In the genomic region with DNA sequence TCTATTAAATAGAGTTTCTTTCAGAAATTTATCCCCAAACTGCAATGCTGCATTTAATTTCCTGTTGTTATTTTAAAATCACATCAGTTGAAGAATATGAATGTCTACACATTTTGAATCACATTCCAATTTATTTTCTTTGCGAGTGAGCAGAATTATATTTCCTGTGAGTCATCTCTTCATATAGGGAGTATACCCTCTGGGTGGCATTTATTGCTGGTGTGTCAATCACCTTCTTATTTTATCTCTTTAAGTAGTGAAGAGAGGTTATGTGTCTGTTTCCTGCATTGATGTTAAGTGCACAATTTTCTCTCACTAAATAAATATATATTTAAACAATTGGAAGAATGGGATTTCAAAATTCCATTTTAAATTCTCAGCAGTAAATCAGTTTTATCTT, we compare ENCODE assay signal across 18 cellular contexts.
"Had no signal": no experiment of that assay in that cellular context is flagged by ENCODE, and none has a peak within 500 bp of the region (broad histone marks: within the 10 kb centered on the region; RNA-seq: fewer than 3 reads in every experiment).

No MANE protein-coding gene starts in this region.

- DNase-seq: activated CD4-positive, alpha-beta T cell treated with anti-CD3 and anti-CD28 coated beads, Interleukin-2, amount 50 U/mL, for 1 hour; activated CD8-positive, alpha-beta memory T cell treated with anti-CD3 and anti-CD28 coated beads for 24 hours; activated naive CD8-positive, alpha-beta T cell treated with anti-CD3 and anti-CD28 coated beads for 36 hours; anterior cingulate cortex; effector memory CD4-positive, alpha-beta T cell; gastrocnemius medialis; heart right ventricle; left cardiac atrium; lower lobe of right lung; midbrain; right lobe of liver; stimulated activated CD4-positive, alpha-beta T cell treated with anti-CD3 and anti-CD28 coated beads, Interleukin-4, amount 100 ng/mL, for 4 hours; stimulated activated naive CD8-positive, alpha-beta T cell treated with anti-CD3 and anti-CD28 coated beads, Interleukin-15, Interleukin-2, amounts not matched to agents 100 U/mL and 50 U/mL, for 24 hours; trophoblast cell had no signal

- H3K9me3 ChIP-seq: gastrocnemius medialis, lower lobe of right lung, right lobe of liver had no signal

- H3K36me3 ChIP-seq: gastrocnemius medialis, heart right ventricle, lower lobe of right lung, right lobe of liver had no signal

- H3K27me3 Mint-ChIP-seq: activated naive CD8-positive, alpha-beta T cell treated with anti-CD3 and anti-CD28 coated beads for 36 hours; dendritic cell treated with granulocyte-macrophage colony-stimulating factor and Interleukin-4, amounts not matched to agents 40 ng/mL and 50 ng/mL, for 4 days had no signal

- H3K4me2 ChIP-seq: smooth muscle cell had no signal

- H3K36me3 Mint-ChIP-seq: activated naive CD8-positive, alpha-beta T cell treated with anti-CD3 and anti-CD28 coated beads for 36 hours had no signal

- H3K4me3 ChIP-seq: gastrocnemius medialis, heart right ventricle, lower lobe of right lung, right lobe of liver, smooth muscle cell had no signal

- H3K27ac ChIP-seq: epithelial cell of prostate, gastrocnemius medialis, heart right ventricle, lower lobe of right lung, right lobe of liver had no signal

- H3K27ac Mint-ChIP-seq: activated naive CD8-positive, alpha-beta T cell treated with anti-CD3 and anti-CD28 coated beads for 36 hours; dendritic cell treated with granulocyte-macrophage colony-stimulating factor and Interleukin-4, amounts not matched to agents 40 ng/mL and 50 ng/mL, for 4 days had no signal

- H3K4me3 Mint-ChIP-seq: activated naive CD8-positive, alpha-beta T cell treated with anti-CD3 and anti-CD28 coated beads for 36 hours; dendritic cell treated with granulocyte-macrophage colony-stimulating factor and Interleukin-4, amounts not matched to agents 40 ng/mL and 50 ng/mL, for 4 days; neural crest cell had no signal

- H3K4me1 Mint-ChIP-seq: activated naive CD8-positive, alpha-beta T cell treated with anti-CD3 and anti-CD28 coated beads for 36 hours had no signal

- H3K27me3 ChIP-seq: gastrocnemius medialis, heart right ventricle, right lobe of liver had no signal

- H3K4me1 ChIP-seq: gastrocnemius medialis, heart right ventricle, lower lobe of right lung, right lobe of liver had no signal

- H3K9me3 Mint-ChIP-seq: dendritic cell treated with granulocyte-macrophage colony-stimulating factor and Interleukin-4, amounts not matched to agents 40 ng/mL and 50 ng/mL, for 4 days; neural crest cell had no signal
